ENCODE assay signal across 9 cellular contexts in the genomic region with DNA sequence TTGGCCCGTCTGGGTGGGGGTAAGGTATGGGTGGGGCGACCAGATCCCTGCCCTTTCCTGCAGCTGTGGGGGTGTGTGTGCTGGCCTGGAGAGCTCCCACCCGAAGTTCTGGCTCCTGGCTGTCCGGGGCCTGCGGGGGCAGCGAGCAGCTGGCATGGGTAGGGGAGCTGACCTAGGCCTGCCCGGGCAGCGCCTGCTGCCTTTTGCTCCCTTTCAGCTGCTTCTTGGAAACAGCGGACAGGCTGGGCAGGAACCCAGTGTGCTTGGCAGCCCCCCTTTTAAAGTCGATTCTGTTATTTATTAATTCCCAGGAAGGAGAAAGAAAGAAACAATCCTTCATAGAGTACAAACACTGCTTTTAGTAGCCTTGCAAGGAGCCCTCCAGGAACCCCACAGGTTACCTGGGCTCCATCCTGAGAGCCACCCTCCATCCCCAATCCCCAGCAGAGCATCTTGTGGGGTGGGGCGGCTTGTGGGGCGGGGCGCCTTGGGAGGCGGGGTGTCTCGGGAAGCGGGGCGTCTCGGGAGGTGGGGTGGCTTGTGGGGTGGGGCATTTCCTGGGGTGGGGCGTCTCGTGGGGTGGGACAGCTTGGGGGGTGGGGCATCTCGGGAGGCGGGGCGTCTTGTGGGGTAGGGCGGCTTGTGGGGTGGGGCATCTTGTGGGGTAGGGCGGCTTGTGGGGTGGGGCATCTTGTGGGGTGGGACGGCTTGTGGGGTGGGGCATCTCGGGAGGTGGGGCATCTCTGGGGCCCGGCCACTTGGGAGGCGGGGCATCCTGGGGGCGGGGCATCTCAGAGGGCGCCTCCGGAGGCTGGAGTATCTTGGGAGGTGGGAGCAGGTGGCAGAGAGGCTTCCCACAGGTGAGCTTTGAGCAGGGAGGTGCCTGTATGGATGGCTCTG. TPM values are rescaled to one million over a fixed set of nuclear protein-coding genes. Genes with fewer than 3 reads are reported as not detected.
A peak's percentile ranks its signal among the peaks of the same experiment; 100 is the strongest.
DNase-seq lines count a peak whose midpoint lies in the region; ATAC-seq, FAIRE-seq and TF ChIP-seq lines count a peak whose summit lies in the region.
"Had no signal": no experiment of that assay in that cellular context is flagged by ENCODE, and none has a peak within 500 bp of the region (broad histone marks: within the 10 kb centered on the region; RNA-seq: fewer than 3 reads in every experiment).

No MANE protein-coding gene starts in this region.

- H3K27me3 Mint-ChIP-seq in activated naive CD4-positive, alpha-beta T cell treated with anti-CD3 and anti-CD28 coated beads, Interleukin-2, amount 10 ng/mL, durations not matched to agents 7 days and 5 days: no peaks in the 10 kb centered on the region
- no peaks in the 10 kb centered on the region for H3K27me3 Mint-ChIP-seq in astrocyte (ENCODE audit: low read depth, unreplicated experiment)

- H3K36me3 ChIP-seq in astrocyte (ENCODE audit: insufficient read depth, low read length) (no peaks in the 10 kb centered on the region), urinary bladder (ENCODE audit: insufficient read depth) (no peaks in the 10 kb centered on the region)

- H3K4me3 Mint-ChIP-seq in activated naive CD4-positive, alpha-beta T cell treated with anti-CD3 and anti-CD28 coated beads, Interleukin-2, amount 10 ng/mL, durations not matched to agents 7 days and 5 days: no peak overlapping the region
- H3K4me3 Mint-ChIP-seq in astrocyte (ENCODE audit: unreplicated experiment): no peak overlapping the region

- H3K36me3 Mint-ChIP-seq in activated naive CD4-positive, alpha-beta T cell treated with anti-CD3 and anti-CD28 coated beads, Interleukin-2, amount 10 ng/mL, durations not matched to agents 7 days and 5 days: peaks cover 11% of the 10 kb centered on the region
- H3K36me3 Mint-ChIP-seq in astrocyte (ENCODE audit: low read depth, unreplicated experiment): peaks cover 2% of the 10 kb centered on the region

- WGBS in urinary bladder: 48% methylated on average over 32 of the region's 32 CpGs

- ATAC-seq in GM21723 (IDR thresholded peaks at IDR 0.05; ENCODE audit: unreplicated experiment) (no peak), GM18870 (IDR thresholded peaks at IDR 0.05; ENCODE audit: unreplicated experiment) (no peak)

- H3K27ac ChIP-seq in astrocyte (ENCODE audit: low read depth, low read length) (no peak overlapping the region), urinary bladder (ENCODE audit: low read depth) (peak overlapping the region; percentile 78)

- H3K9ac ChIP-seq in astrocyte (ENCODE audit: low read length): no peak overlapping the region

- H3K4me1 ChIP-seq in astrocyte (ENCODE audit: insufficient read depth, low read length) (peaks cover 47% of the 10 kb centered on the region), urinary bladder (ENCODE audit: insufficient read depth) (no peaks in the 10 kb centered on the region)

- H3K79me2 ChIP-seq in astrocyte (ENCODE audit: insufficient read depth, low read length): peaks cover 96% of the 10 kb centered on the region

- no peak overlapping the region for H3K27ac Mint-ChIP-seq in activated naive CD4-positive, alpha-beta T cell treated with anti-CD3 and anti-CD28 coated beads, Interleukin-2, amount 10 ng/mL, durations not matched to agents 7 days and 5 days
- H3K27ac Mint-ChIP-seq in astrocyte (ENCODE audit: unreplicated experiment): no peak overlapping the region

- H3K4me1 Mint-ChIP-seq in activated naive CD4-positive, alpha-beta T cell treated with anti-CD3 and anti-CD28 coated beads, Interleukin-2, amount 10 ng/mL, durations not matched to agents 7 days and 5 days: peaks cover 59% of the 10 kb centered on the region
- H3K4me1 Mint-ChIP-seq in astrocyte (ENCODE audit: low read depth, unreplicated experiment): peaks cover 21% of the 10 kb centered on the region

- H3K27me3 ChIP-seq in astrocyte (ENCODE audit: insufficient read depth, low read length): no peaks in the 10 kb centered on the region

- CTCF ChIA-PET in activated naive CD4-positive, alpha-beta T cell treated with anti-CD3 and anti-CD28 coated beads, Interleukin-2, amount 10 ng/mL, durations not matched to agents 7 days and 5 days (lab: Charles Lee): interaction anchor here (0.5 kb wide), 1 partner anchor 35 kb away, joined by 3 read pairs; no protein-coding TSS in a partner anchor

- in situ Hi-C loops in ACHN (cut with HindIII; ENCODE audit: low pct_ligation_motif_present, low pct_unique_long_range_greater_than_20kb, low sequenced_read_pairs): no loop called here

- no peak overlapping the region for H2AFZ ChIP-seq in astrocyte (ENCODE audit: low read depth, low read length)

- peaks cover 95% of the 10 kb centered on the region for H4K20me1 ChIP-seq in astrocyte (ENCODE audit: insufficient read depth, low read length)

- H3K9me3 Mint-ChIP-seq in activated naive CD4-positive, alpha-beta T cell treated with anti-CD3 and anti-CD28 coated beads, Interleukin-2, amount 10 ng/mL, durations not matched to agents 7 days and 5 days: no peaks in the 10 kb centered on the region
- no peaks in the 10 kb centered on the region for H3K9me3 Mint-ChIP-seq in astrocyte (ENCODE audit: unreplicated experiment)

- TF ChIP-seq CTCF in astrocyte (IDR thresholded peaks at IDR 0.05; ENCODE audit: insufficient read depth, low read depth, low read length): no peak

- H3K9me3 ChIP-seq in astrocyte (ENCODE audit: insufficient read depth, low read depth, low read length): no peaks in the 10 kb centered on the region

- no peak for FAIRE-seq in astrocyte (lab: Jason Lieb, UNC)

- H3K4me3 ChIP-seq in astrocyte (ENCODE audit: insufficient read depth, low read depth, low read length) (no peak overlapping the region), urinary bladder (ENCODE audit: low read depth, low read length) (no peak overlapping the region)

- DNase-seq in activated naive CD4-positive, alpha-beta T cell treated with Interleukin-2 at 50 U/mL for 16 hours: peak; percentile 27
- no peak for DNase-seq in activated naive CD4-positive, alpha-beta T cell treated with anti-CD3 and anti-CD28 coated beads, Interleukin-2, amount 10 ng/mL, durations not matched to agents 7 days and 5 days
- DNase-seq in astrocyte (ENCODE audit: low read depth): no peak
- peak; percentile 70 for DNase-seq in medulla oblongata (ENCODE audit: extremely low spot score)
- no peak for DNase-seq in ACHN
- DNase-seq: islet precursor cell had no signal

- peak overlapping the region; percentile 59 for H3K4me2 ChIP-seq in astrocyte (ENCODE audit: low read length)

RNA-seq across cellular contexts. Expression of gene CD81, which starts 7.0 kb away (rescaled TPM):
- total RNA-seq in astrocyte: 625 and 648 TPM in 2 replicates
- 251 TPM for total RNA-seq in urinary bladder
- polyA plus RNA-seq in urinary bladder: 1,145 TPM

RNA-seq across cellular contexts. Expression of gene TSSC4, which starts 16.5 kb away (rescaled TPM):
- total RNA-seq in astrocyte: 60.9 and 70.0 TPM in 2 replicates
- 16.6 TPM for total RNA-seq in urinary bladder
- polyA plus RNA-seq in urinary bladder: 61.7 TPM

Comparison
In these comparisons a context has a peak if more than half of its experiments do, and no peak if none do; other contexts are left out.
1. DNase-seq: peak in activated naive CD4-positive, alpha-beta T cell treated with Interleukin-2 at 50 U/mL for 16 hours (single experiment) and medulla oblongata (single experiment); none in activated naive CD4-positive, alpha-beta T cell treated with anti-CD3 and anti-CD28 coated beads, Interleukin-2, amount 10 ng/mL, durations not matched to agents 7 days and 5 days (single experiment), astrocyte (single experiment) and ACHN (single experiment).